ENCODE assay signal across 1 cellular context in the genomic region with DNA sequence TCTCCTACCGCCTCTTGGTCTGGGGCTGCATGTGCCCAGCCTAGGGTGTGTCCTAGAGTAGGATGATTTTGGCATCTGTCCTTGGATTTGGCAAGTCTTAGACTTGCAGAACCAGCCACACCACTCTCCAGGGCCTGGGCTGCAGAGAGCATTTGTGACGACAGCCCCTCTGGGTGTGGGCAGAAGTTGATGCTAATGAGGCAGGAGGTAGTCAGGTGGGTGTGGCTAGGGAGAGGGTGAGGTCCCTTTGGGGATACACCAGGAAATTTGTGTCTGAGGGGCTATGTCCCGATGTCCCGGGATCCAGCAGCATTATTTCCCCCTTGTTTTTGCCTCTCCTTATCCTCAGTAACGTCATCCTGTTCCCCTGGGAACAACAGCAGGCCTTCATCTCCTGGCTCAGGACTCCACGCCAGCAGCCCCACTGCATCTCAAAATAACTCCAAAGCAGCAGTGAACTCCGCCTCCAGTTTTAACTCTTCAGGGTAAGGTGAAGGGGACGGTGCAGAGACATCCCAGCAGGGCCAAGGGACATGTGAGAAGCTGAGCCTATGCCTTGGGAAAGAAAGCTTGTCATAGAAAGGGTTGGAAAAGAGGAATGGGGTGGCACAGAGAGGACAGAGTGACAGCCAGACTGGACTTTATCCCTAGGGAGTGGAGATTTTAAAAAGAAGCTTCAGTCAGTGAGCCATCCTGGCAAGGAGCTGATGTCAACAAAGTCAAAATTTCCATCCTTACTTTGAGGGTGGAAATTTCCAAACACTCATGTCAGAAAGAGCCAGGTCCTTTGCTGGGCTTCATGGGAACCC.
TF ChIP-seq lines count a peak whose summit lies in the region.

No MANE protein-coding gene starts in this region.

TF ChIP-seq in H1, 55 proteins besides CTCF, POLR2A, EP300 and RAD21:
- TF ChIP-seq CREB1 (IDR thresholded peaks at IDR 0.05) = peak; percentile 42; the same call in 1 of the 2 replicates
- no peak for TF ChIP-seq CHD2 (IDR thresholded peaks at IDR 0.05; ENCODE audit: low read length)
- no peak for TF ChIP-seq MAFK (IDR thresholded peaks at IDR 0.05; ENCODE audit: low read depth, low read length)
